In the genomic region with DNA sequence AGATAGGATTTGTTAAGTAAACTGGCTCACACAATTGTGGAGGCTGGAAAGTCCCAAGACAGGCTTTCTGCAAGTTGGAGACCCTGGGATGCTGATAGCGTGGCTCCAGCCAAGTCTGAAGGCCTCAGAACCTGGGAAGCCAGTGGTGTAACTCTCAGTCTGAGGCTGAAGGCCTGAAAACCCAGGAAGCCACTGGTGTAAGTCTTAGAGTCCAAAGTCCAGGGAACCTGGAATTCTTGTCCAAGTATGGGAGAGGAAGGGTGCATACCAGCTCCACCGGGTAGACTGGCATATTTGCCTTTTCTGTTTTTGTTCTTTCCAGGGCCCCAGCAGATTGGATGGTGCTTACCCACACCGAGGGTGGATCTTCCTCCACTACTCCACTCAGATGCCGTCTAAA, we compare ENCODE assay signal across 15 cellular contexts.
"Had no signal": no experiment of that assay in that cellular context is flagged by ENCODE, and none has a peak within 500 bp of the region (broad histone marks: within the 10 kb centered on the region; RNA-seq: fewer than 3 reads in every experiment).

No MANE protein-coding gene starts in this region.

- H3K4me3 ChIP-seq: cardiac muscle cell, dorsolateral prefrontal cortex, gastroesophageal sphincter, heart right ventricle, left lung, upper lobe of left lung had no signal

- H3K27ac Mint-ChIP-seq: activated B cell treated with CpG ODN at 0.5 μM for 24 hours; activated CD4-positive, alpha-beta T cell treated with anti-CD3 and anti-CD28 coated beads, Interleukin-2, amount 10 ng/mL, durations not matched to agents 7 days and 5 days; naive thymus-derived CD4-positive, alpha-beta T cell; stimulated activated naive CD8-positive, alpha-beta T cell treated with anti-CD3 and anti-CD28 coated beads, Interleukin-15, Interleukin-2, amounts not matched to agents 100 ng/mL and 50 ng/mL, for 24 hours; T-helper 2 cell treated with Interferon-gamma antibody and Interleukin-4, amounts not matched to agents 5 μg/mL and 100 μg/mL, for 36 hours had no signal

- ATAC-seq: gastroesophageal sphincter; left lung; naive thymus-derived CD4-positive, alpha-beta T cell had no signal

- H3K27ac ChIP-seq: cardiac muscle cell, dorsolateral prefrontal cortex, gastroesophageal sphincter, left lung, upper lobe of left lung had no signal

- H3K4me1 Mint-ChIP-seq: activated CD4-positive, alpha-beta T cell treated with anti-CD3 and anti-CD28 coated beads, Interleukin-2, amount 10 ng/mL, durations not matched to agents 7 days and 5 days; naive thymus-derived CD4-positive, alpha-beta T cell had no signal

- H3K27me3 Mint-ChIP-seq: activated B cell treated with CpG ODN at 0.5 μM for 24 hours; activated CD4-positive, alpha-beta T cell treated with anti-CD3 and anti-CD28 coated beads, Interleukin-2, amount 10 ng/mL, durations not matched to agents 7 days and 5 days; naive thymus-derived CD4-positive, alpha-beta T cell; stimulated activated naive CD8-positive, alpha-beta T cell treated with anti-CD3 and anti-CD28 coated beads, Interleukin-15, Interleukin-2, amounts not matched to agents 100 ng/mL and 50 ng/mL, for 24 hours had no signal

- H3K36me3 ChIP-seq: cardiac muscle cell had no signal

- H3K4me1 ChIP-seq: upper lobe of left lung had no signal

- H3K27me3 ChIP-seq: cardiac muscle cell, dorsolateral prefrontal cortex, gastroesophageal sphincter, heart right ventricle, left lung, upper lobe of left lung had no signal

- DNase-seq: activated B cell treated with CpG ODN at 0.5 μM for 24 hours; activated CD4-positive, alpha-beta T cell treated with anti-CD3 and anti-CD28 coated beads, Interleukin-2, amount 10 ng/mL, durations not matched to agents 7 days and 5 days; activated naive CD4-positive, alpha-beta T cell; dorsolateral prefrontal cortex; erythroblast; heart right ventricle; left lung; mammary epithelial cell; naive thymus-derived CD4-positive, alpha-beta T cell; right cardiac atrium; upper lobe of left lung had no signal

- H3K4me3 Mint-ChIP-seq: activated B cell treated with CpG ODN at 0.5 μM for 24 hours; activated CD4-positive, alpha-beta T cell treated with anti-CD3 and anti-CD28 coated beads, Interleukin-2, amount 10 ng/mL, durations not matched to agents 7 days and 5 days; naive thymus-derived CD4-positive, alpha-beta T cell; stimulated activated naive CD8-positive, alpha-beta T cell treated with anti-CD3 and anti-CD28 coated beads, Interleukin-15, Interleukin-2, amounts not matched to agents 100 ng/mL and 50 ng/mL, for 24 hours; T-helper 2 cell treated with Interferon-gamma antibody and Interleukin-4, amounts not matched to agents 5 μg/mL and 100 μg/mL, for 36 hours had no signal
